Comparison of ENCODE assay signal across 4 cellular contexts in genomic region chr21:45059121-45059520, GRCh38.
"Had no signal": no experiment of that assay in that cellular context is flagged by ENCODE, and none has a peak within 500 bp of the region (broad histone marks: within the 10 kb centered on the region; RNA-seq: fewer than 3 reads in every experiment).

No MANE protein-coding gene starts in this region.

- H3K4me3 Mint-ChIP-seq: IgD-negative memory B cell had no signal

- H3K27ac ChIP-seq: GM23248 had no signal

- DNase-seq: GM23248, GOT3, HCEC 1CT had no signal

- H2AFZ ChIP-seq: GM23248 had no signal

- H3K9ac ChIP-seq: GM23248 had no signal

- H3K4me3 ChIP-seq: GM23248 had no signal

- H3K27ac Mint-ChIP-seq: IgD-negative memory B cell had no signal

- H3K36me3 Mint-ChIP-seq: IgD-negative memory B cell had no signal
